In the genomic region with DNA sequence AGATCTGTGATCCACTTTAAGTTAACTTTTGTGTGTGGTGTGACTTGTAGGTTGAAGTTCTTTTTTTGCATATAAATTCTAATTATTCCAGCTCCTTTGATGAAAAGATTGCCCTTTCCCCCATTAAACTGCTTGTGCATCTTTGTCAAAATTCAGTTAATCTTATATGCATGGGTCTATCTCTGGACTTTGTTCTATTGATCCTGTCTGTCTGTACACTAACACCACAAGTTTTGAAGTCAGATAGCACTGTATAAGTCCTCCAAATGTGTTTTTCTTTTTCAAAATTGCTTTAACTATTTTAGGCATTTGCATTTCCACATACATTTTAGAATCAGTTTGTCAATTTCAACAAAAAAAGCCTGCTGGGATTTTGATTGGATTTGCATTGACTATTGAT, we compare ENCODE assay signal across 21 cellular contexts.
DNase-seq lines count a peak whose midpoint lies in the region; ATAC-seq and TF ChIP-seq lines count a peak whose summit lies in the region.
"Had no signal": no experiment of that assay in that cellular context is flagged by ENCODE, and none has a peak within 500 bp of the region (broad histone marks: within the 10 kb centered on the region; RNA-seq: fewer than 3 reads in every experiment).

No MANE protein-coding gene starts in this region.

- peaks cover 4% of the 10 kb centered on the region for H3K9me3 Mint-ChIP-seq in endodermal cell
- peaks cover 3% of the 10 kb centered on the region for H3K9me3 Mint-ChIP-seq in stimulated activated memory B cell treated with anti-CD40 and anti-IgM and Interleukin-4, amounts not matched to agents 10 μg/mL and 1 μg/mL and 100 μg/mL, for 72 hours
- peaks cover 0 to 2% (median 0%) of the 10 kb centered on the region in 5 donors for H3K9me3 Mint-ChIP-seq in CD8-positive, alpha-beta memory T cell

- peaks cover 7 to 17% (median 11%) of the 10 kb centered on the region in 11 experiments; a peak in 16 of 22 replicates for H3K9me3 ChIP-seq in BLaER1 treated with 17β-estradiol and CSF1 and Interleukin-3, amounts not matched to agents 10 nM and 100 nM (replicated peaks in 1 of 11)
- H3K9me3 ChIP-seq in endodermal cell (ENCODE audit: control insufficient read depth, low read length) = peaks cover 7% of the 10 kb centered on the region
- H3K9me3 ChIP-seq in CD8-positive, alpha-beta memory T cell (ENCODE audit: low read length) = no peaks in the 10 kb centered on the region
- H3K9me3 ChIP-seq: SJCRH30 had no signal

- no peak overlapping the region for H3K56ac ChIP-seq in mesendoderm (ENCODE audit: low read length)

- no peaks in the 10 kb centered on the region for H3K79me1 ChIP-seq in mesendoderm (ENCODE audit: low read length)

- peaks cover 45% of the 10 kb centered on the region for H3K4me1 Mint-ChIP-seq in endodermal cell
- H3K4me1 Mint-ChIP-seq in stimulated activated memory B cell treated with anti-CD40 and anti-IgM and Interleukin-4, amounts not matched to agents 10 μg/mL and 1 μg/mL and 100 μg/mL, for 72 hours = peaks cover 55% of the 10 kb centered on the region
- H3K4me1 Mint-ChIP-seq in CD8-positive, alpha-beta memory T cell = no peaks in the 10 kb centered on the region

- peaks cover 7% of the 10 kb centered on the region for H3K27me3 Mint-ChIP-seq in endodermal cell (ENCODE audit: insufficient read depth)
- no peaks in the 10 kb centered on the region for H3K27me3 Mint-ChIP-seq in stimulated activated memory B cell treated with anti-CD40 and anti-IgM and Interleukin-4, amounts not matched to agents 10 μg/mL and 1 μg/mL and 100 μg/mL, for 72 hours
- peaks cover 0 to 4% of the 10 kb centered on the region in 2 donors for H3K27me3 Mint-ChIP-seq in CD8-positive, alpha-beta memory T cell

- H3K27ac Mint-ChIP-seq in endodermal cell = no peak overlapping the region
- H3K27ac Mint-ChIP-seq in stimulated activated memory B cell treated with anti-CD40 and anti-IgM and Interleukin-4, amounts not matched to agents 10 μg/mL and 1 μg/mL and 100 μg/mL, for 72 hours = peak overlapping the region; percentile 13
- H3K27ac Mint-ChIP-seq in CD8-positive, alpha-beta memory T cell = no peak overlapping the region
- H3K27ac Mint-ChIP-seq: CD8-positive, alpha-beta T cell had no signal

- H3K79me2 ChIP-seq in mesendoderm (ENCODE audit: control insufficient read depth, insufficient read depth, low read length) = peaks cover 2% of the 10 kb centered on the region

- H3K36me3 Mint-ChIP-seq in endodermal cell (ENCODE audit: low read depth) = no peaks in the 10 kb centered on the region
- H3K36me3 Mint-ChIP-seq in stimulated activated memory B cell treated with anti-CD40 and anti-IgM and Interleukin-4, amounts not matched to agents 10 μg/mL and 1 μg/mL and 100 μg/mL, for 72 hours = no peaks in the 10 kb centered on the region
- H3K36me3 Mint-ChIP-seq in CD8-positive, alpha-beta memory T cell = no peaks in the 10 kb centered on the region
- H3K36me3 Mint-ChIP-seq: CD8-positive, alpha-beta T cell had no signal

- H3K18ac ChIP-seq in mesendoderm (ENCODE audit: low read length) = no peak overlapping the region

- no peak overlapping the region for H4K8ac ChIP-seq in mesendoderm (ENCODE audit: low read depth, low read length)

- H3K4me3 ChIP-seq in BLaER1 treated with 17β-estradiol and CSF1 and Interleukin-3, amounts not matched to agents 10 nM and 100 nM = no peak overlapping the region
- peak overlapping the region; percentile 59 for H3K4me3 ChIP-seq in endodermal cell (ENCODE audit: low read length)
- no peak overlapping the region for H3K4me3 ChIP-seq in mesendoderm (ENCODE audit: low read length)
- no peak overlapping the region for H3K4me3 ChIP-seq in CD8-positive, alpha-beta memory T cell (ENCODE audit: low read length)
- H3K4me3 ChIP-seq: PC-9, SJCRH30 had no signal

- no peak overlapping the region for H3K4ac ChIP-seq in mesendoderm (ENCODE audit: low read depth, low read length)

- CTCF ChIA-PET in CD8-positive, alpha-beta memory T cell (lab: Charles Lee) = no interaction called here

- peak overlapping the region in 7 of 11 experiments; percentile 19 to 76 (median 55); a peak in 12 of 22 replicates for H3K4me2 ChIP-seq in BLaER1 treated with 17β-estradiol and CSF1 and Interleukin-3, amounts not matched to agents 10 nM and 100 nM
- H3K4me2 ChIP-seq in mesendoderm (ENCODE audit: low read length) = no peak overlapping the region
- H3K4me2 ChIP-seq: PC-9 had no signal

- DNase-seq in endodermal cell (no peak), mesendoderm (no peak), NCI-H526 (lab: John Stamatoyannopoulos, UW) (no peak), C1 segment of cervical spinal cord (lab: John Stamatoyannopoulos, UW) (no peak)
- no peak for DNase-seq in CD8-positive, alpha-beta memory T cell
- DNase-seq: CD8-positive, alpha-beta T cell; DND-41; KBM-7; NCI-H1105; NCI-H1436 treated with DMSO at 0.1 percent for 48 hours; NCI-H187 treated with DMSO at 0.1 percent for 48 hours; NCI-H446; NCI-H524 treated with DMSO at 0.1 percent for 48 hours; NCI-H82; NK-92 treated with Interleukin-12 subunit alpha and Interleukin-12 subunit beta, amount 100 ng/mL, for 24 hours; PC-9; SJCRH30 had no signal

- no peaks in the 10 kb centered on the region for H4K20me1 ChIP-seq in BLaER1 treated with 17β-estradiol and CSF1 and Interleukin-3, amounts not matched to agents 10 nM and 100 nM

- no peak overlapping the region for H2BK120ac ChIP-seq in mesendoderm (ENCODE audit: low read depth, low read length)

- peaks cover 37 to 65% (median 57%) of the 10 kb centered on the region in 10 experiments for H3K4me1 ChIP-seq in BLaER1 treated with 17β-estradiol and CSF1 and Interleukin-3, amounts not matched to agents 10 nM and 100 nM
- H3K4me1 ChIP-seq in endodermal cell (ENCODE audit: control insufficient read depth, insufficient read depth, low read length) (peaks cover 9% of the 10 kb centered on the region), mesendoderm (ENCODE audit: control insufficient read depth, low read depth, low read length) (peaks cover 19% of the 10 kb centered on the region)
- H3K4me1 ChIP-seq in CD8-positive, alpha-beta memory T cell (ENCODE audit: insufficient read depth, low read length) = no peaks in the 10 kb centered on the region

- H2AK5ac ChIP-seq in mesendoderm (ENCODE audit: low read length) = no peak overlapping the region

- no peak for TF ChIP-seq CTCF in endodermal cell (conservative IDR thresholded peaks at IDR 0.05)

- H3K36me3 ChIP-seq in BLaER1 treated with 17β-estradiol and CSF1 and Interleukin-3, amounts not matched to agents 10 nM and 100 nM = no peaks in the 10 kb centered on the region
- no peaks in the 10 kb centered on the region for H3K36me3 ChIP-seq in endodermal cell (ENCODE audit: control insufficient read depth, insufficient read depth, low read length)
- H3K36me3 ChIP-seq in mesendoderm (ENCODE audit: control insufficient read depth, insufficient read depth, low read length) = no peaks in the 10 kb centered on the region
- no peaks in the 10 kb centered on the region for H3K36me3 ChIP-seq in CD8-positive, alpha-beta memory T cell (ENCODE audit: insufficient read depth, low read length)
- H3K36me3 ChIP-seq: SJCRH30 had no signal

- peak overlapping the region in 3 of 11 experiments; percentile 3 to 74 (median 39); a peak in 2 of 22 replicates for H3K27ac ChIP-seq in BLaER1 treated with 17β-estradiol and CSF1 and Interleukin-3, amounts not matched to agents 10 nM and 100 nM
- H3K27ac ChIP-seq in endodermal cell (ENCODE audit: low read depth, low read length) (no peak overlapping the region), mesendoderm (ENCODE audit: low read depth, low read length) (no peak overlapping the region)
- no peak overlapping the region for H3K27ac ChIP-seq in CD8-positive, alpha-beta memory T cell (ENCODE audit: low read depth, low read length)
- H3K27ac ChIP-seq: C4-2B, PC-9, SJCRH30 had no signal

- no peak overlapping the region for H2BK5ac ChIP-seq in mesendoderm (ENCODE audit: low read length)

- ATAC-seq in stimulated activated memory B cell treated with anti-CD40 and anti-IgM and Interleukin-4, amounts not matched to agents 10 μg/mL and 1 μg/mL and 100 μg/mL, for 72 hours = no peak
- ATAC-seq: CD8-positive, alpha-beta T cell; SK-N-SH treated with all-trans-retinoic acid at 6 μM for 48 hours had no signal

- no peak overlapping the region for H3K9ac ChIP-seq in BLaER1 treated with 17β-estradiol and CSF1 and Interleukin-3, amounts not matched to agents 10 nM and 100 nM
- H3K9ac ChIP-seq in endodermal cell (ENCODE audit: extremely low read depth, low read length, poor library complexity, severe bottlenecking) = no peak overlapping the region
- no peak overlapping the region for H3K9ac ChIP-seq in mesendoderm (ENCODE audit: low read length)

- no peaks in the 10 kb centered on the region for H3K27me3 ChIP-seq in BLaER1 treated with 17β-estradiol and CSF1 and Interleukin-3, amounts not matched to agents 10 nM and 100 nM
- H3K27me3 ChIP-seq in endodermal cell (ENCODE audit: control insufficient read depth, insufficient read depth, low read length, poor library complexity, severe bottlenecking) (no peaks in the 10 kb centered on the region), mesendoderm (ENCODE audit: insufficient read depth, low read length, poor library complexity) (no peaks in the 10 kb centered on the region)
- no peaks in the 10 kb centered on the region for H3K27me3 ChIP-seq in CD8-positive, alpha-beta memory T cell (ENCODE audit: insufficient read depth, low read length, poor library complexity, severe bottlenecking)
- H3K27me3 ChIP-seq: SJCRH30 had no signal

- POLR2A ChIA-PET in CD8-positive, alpha-beta memory T cell (lab: Charles Lee) = no interaction called here

- H3K23ac ChIP-seq in mesendoderm (ENCODE audit: low read length) = no peak overlapping the region

- no peak overlapping the region for H4K5ac ChIP-seq in mesendoderm (ENCODE audit: low read length)

- no peak overlapping the region for H3K4me3 Mint-ChIP-seq in endodermal cell
- no peak overlapping the region for H3K4me3 Mint-ChIP-seq in stimulated activated memory B cell treated with anti-CD40 and anti-IgM and Interleukin-4, amounts not matched to agents 10 μg/mL and 1 μg/mL and 100 μg/mL, for 72 hours
- H3K4me3 Mint-ChIP-seq in CD8-positive, alpha-beta memory T cell = no peak overlapping the region
- H3K4me3 Mint-ChIP-seq: CD8-positive, alpha-beta T cell had no signal

- H2BK15ac ChIP-seq in mesendoderm (replicated peaks; ENCODE audit: low read depth) = peak overlapping the region; percentile 42
